In genomic region chr3:46239301-46239938, GRCh38 we compare ENCODE assay signal across 21 cellular contexts. TPM values are rescaled to one million over a fixed set of nuclear protein-coding genes. Genes with fewer than 3 reads are reported as not detected.
"Had no signal": no experiment of that assay in that cellular context is flagged by ENCODE, and none has a peak within 500 bp of the region (broad histone marks: within the 10 kb centered on the region; RNA-seq: fewer than 3 reads in every experiment).

No MANE protein-coding gene starts in this region.

- DNase-seq: activated B cell treated with CpG ODN at 0.5 μM for 24 hours; activated CD4-positive, alpha-beta T cell treated with anti-CD3 and anti-CD28 coated beads, Interleukin-2, amount 10 ng/mL, durations not matched to agents 24 days and 14 days; activated CD8-positive, alpha-beta T cell treated with anti-CD3 and anti-CD28 coated beads for 36 hours; activated naive CD4-positive, alpha-beta T cell treated with anti-CD3 and anti-CD28 coated beads for 36 hours; activated T-cell treated with anti-CD3 and anti-CD28 coated beads, Interleukin-2, amount 50 U/mL, for 4 hours; anterior cingulate cortex; brain microvascular endothelial cell; esophagus squamous epithelium; glutamatergic neuron; hypothalamus; kidney glomerular epithelial cell; left ventricle myocardium inferior; stimulated activated CD4-positive, alpha-beta T cell treated with anti-CD3 and anti-CD28 coated beads, Interleukin-2, amount 100 ng/mL, for 24 hours; T-cell; uterus had no signal

- H3K9me3 Mint-ChIP-seq: activated B cell treated with CpG ODN at 0.5 μM for 24 hours; activated CD8-positive, alpha-beta T cell treated with anti-CD3 and anti-CD28 coated beads for 36 hours; activated naive CD4-positive, alpha-beta T cell treated with anti-CD3 and anti-CD28 coated beads for 36 hours; activated T-cell treated with anti-CD3 and anti-CD28 coated beads, Interleukin-2, amount 50 U/mL, for 4 hours; neural crest cell; stimulated activated naive CD8-positive, alpha-beta T cell treated with anti-CD3 and anti-CD28 coated beads, Interleukin-15, Interleukin-2, amounts not matched to agents 100 ng/mL and 50 ng/mL, for 24 hours; T-cell had no signal

- ATAC-seq: activated CD8-positive, alpha-beta T cell treated with anti-CD3 and anti-CD28 coated beads for 36 hours; activated T-cell treated with anti-CD3 and anti-CD28 coated beads, Interleukin-2, amount 50 U/mL, for 4 hours; T-cell had no signal

- H3K4me1 ChIP-seq: left ventricle myocardium inferior, uterus had no signal

- H3K36me3 ChIP-seq: brain microvascular endothelial cell, esophagus squamous epithelium, left ventricle myocardium inferior, tibial nerve, uterus had no signal

- H3K27me3 ChIP-seq: tibial nerve, uterus had no signal

- H3K27me3 Mint-ChIP-seq: activated B cell treated with CpG ODN at 0.5 μM for 24 hours; stimulated activated naive CD8-positive, alpha-beta T cell treated with anti-CD3 and anti-CD28 coated beads, Interleukin-15, Interleukin-2, amounts not matched to agents 100 ng/mL and 50 ng/mL, for 24 hours had no signal

- H3K4me1 Mint-ChIP-seq: neural crest cell had no signal

- H3K27ac Mint-ChIP-seq: activated B cell treated with CpG ODN at 0.5 μM for 24 hours; activated CD4-positive, alpha-beta T cell treated with anti-CD3 and anti-CD28 coated beads, Interleukin-2, amount 10 ng/mL, durations not matched to agents 24 days and 14 days; activated CD8-positive, alpha-beta T cell treated with anti-CD3 and anti-CD28 coated beads for 36 hours; activated naive CD4-positive, alpha-beta T cell treated with anti-CD3 and anti-CD28 coated beads for 36 hours; stimulated activated naive CD8-positive, alpha-beta T cell treated with anti-CD3 and anti-CD28 coated beads, Interleukin-15, Interleukin-2, amounts not matched to agents 100 ng/mL and 50 ng/mL, for 24 hours; T-cell had no signal

- H3K4me3 Mint-ChIP-seq: activated B cell treated with CpG ODN at 0.5 μM for 24 hours; activated CD4-positive, alpha-beta T cell treated with anti-CD3 and anti-CD28 coated beads, Interleukin-2, amount 10 ng/mL, durations not matched to agents 24 days and 14 days; activated CD8-positive, alpha-beta T cell treated with anti-CD3 and anti-CD28 coated beads for 36 hours; activated naive CD4-positive, alpha-beta T cell treated with anti-CD3 and anti-CD28 coated beads for 36 hours; activated T-cell treated with anti-CD3 and anti-CD28 coated beads, Interleukin-2, amount 50 U/mL, for 4 hours; neural crest cell; stimulated activated naive CD8-positive, alpha-beta T cell treated with anti-CD3 and anti-CD28 coated beads, Interleukin-15, Interleukin-2, amounts not matched to agents 100 ng/mL and 50 ng/mL, for 24 hours; T-cell had no signal

- H3K36me3 Mint-ChIP-seq: T-cell had no signal

- H3K27ac ChIP-seq: brain microvascular endothelial cell, coronary artery, esophagus squamous epithelium, left ventricle myocardium inferior, tibial nerve, uterus had no signal

- H3K9me3 ChIP-seq: esophagus squamous epithelium, left ventricle myocardium inferior, tibial nerve, uterus had no signal

- H3K4me3 ChIP-seq: coronary artery, esophagus squamous epithelium, left ventricle myocardium inferior, tibial nerve, uterus had no signal

RNA-seq across cellular contexts. Expression of gene CCR3, which starts 2.8 kb away (rescaled TPM):
- total RNA-seq: activated B cell treated with CpG ODN at 0.5 μM for 24 hours; activated CD4-positive, alpha-beta T cell treated with anti-CD3 and anti-CD28 coated beads, Interleukin-2, amount 10 ng/mL, durations not matched to agents 24 days and 14 days; activated CD8-positive, alpha-beta T cell treated with anti-CD3 and anti-CD28 coated beads for 36 hours; activated naive CD4-positive, alpha-beta T cell treated with anti-CD3 and anti-CD28 coated beads for 36 hours; activated T-cell treated with anti-CD3 and anti-CD28 coated beads, Interleukin-2, amount 50 U/mL, for 4 hours; esophagus squamous epithelium; fibroblast of villous mesenchyme; left ventricle myocardium inferior; neural crest cell; posterior vena cava; tibial nerve; uterus had no signal

RNA-seq across cellular contexts. Expression of gene CCR1, which starts 31.3 kb away (rescaled TPM):
- total RNA-seq: activated naive CD4-positive, alpha-beta T cell treated with anti-CD3 and anti-CD28 coated beads for 36 hours had no signal
